In the genomic region with DNA sequence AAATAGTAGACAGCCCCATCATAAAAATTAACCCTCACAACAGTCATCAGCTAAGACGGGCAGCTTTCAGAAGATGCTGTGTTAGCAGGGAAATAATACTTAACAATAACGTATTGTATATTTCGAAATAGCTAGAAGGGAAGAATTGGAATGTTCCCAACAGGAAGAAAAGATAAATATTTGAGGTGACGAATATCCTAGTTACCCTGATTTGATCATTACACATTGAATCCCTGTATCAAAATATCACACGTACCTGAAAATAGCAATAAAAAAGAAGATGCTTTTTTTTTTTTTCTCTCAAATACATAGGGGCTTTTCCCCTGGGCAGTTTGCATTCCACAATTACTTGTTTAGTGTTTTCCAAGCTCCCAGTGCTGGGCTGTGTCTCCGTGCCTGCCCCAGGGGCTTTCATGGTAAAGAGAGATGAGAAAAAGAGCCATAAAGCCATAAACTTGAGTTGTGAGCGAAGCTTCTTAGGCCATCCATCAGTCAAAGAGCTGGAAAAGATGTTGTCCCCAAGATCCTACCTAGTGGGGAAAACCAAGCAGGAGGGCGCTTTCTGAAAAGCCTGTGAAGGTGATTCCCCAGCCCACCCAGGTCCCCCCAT, we compare ENCODE assay signal across 22 cellular contexts.
"Had no signal": no experiment of that assay in that cellular context is flagged by ENCODE, and none has a peak within 500 bp of the region (broad histone marks: within the 10 kb centered on the region; RNA-seq: fewer than 3 reads in every experiment).

No MANE protein-coding gene starts in this region.

- H3K27ac ChIP-seq: colonic mucosa, gastrocnemius medialis, tibial artery, uterus had no signal

- ATAC-seq: activated CD8-positive, alpha-beta T cell treated with anti-CD3 and anti-CD28 coated beads, Interleukin-2, amount 10 ng/mL, durations not matched to agents 7 days and 5 days; gastrocnemius medialis; natural killer cell; stimulated activated naive CD8-positive, alpha-beta T cell treated with anti-CD3 and anti-CD28 coated beads, Interleukin-15, Interleukin-2, amounts not matched to agents 100 U/mL and 50 U/mL, for 24 hours; T-cell had no signal

- H3K27me3 Mint-ChIP-seq: activated T-cell treated with anti-CD3 and anti-CD28 coated beads, Interleukin-2, amount 50 U/mL, for 24 hours; T-cell had no signal

- H3K9me3 Mint-ChIP-seq: activated naive CD8-positive, alpha-beta T cell treated with anti-CD3 and anti-CD28 coated beads, Interleukin-2, amount 10 ng/mL, durations not matched to agents 7 days and 5 days; activated T-cell treated with anti-CD3 and anti-CD28 coated beads, Interleukin-2, amount 50 U/mL, for 24 hours; activated T-helper 2 cell treated with anti-CD3 and anti-CD28 coated beads, Interferon-gamma antibody, Interleukin-2, Interleukin-4, amounts not matched to agents 10 μg/mL and 5 μg/mL and 100 μg/mL, durations not matched to agents 14 hours and 24 hours and 36 hours; immature natural killer cell; natural killer cell; T-cell had no signal

- H3K9me3 ChIP-seq: colonic mucosa, gastrocnemius medialis, tibial artery, uterus had no signal

- H3K27ac Mint-ChIP-seq: activated CD8-positive, alpha-beta T cell treated with anti-CD3 and anti-CD28 coated beads, Interleukin-2, amount 10 ng/mL, durations not matched to agents 7 days and 5 days; activated naive CD8-positive, alpha-beta T cell treated with anti-CD3 and anti-CD28 coated beads, Interleukin-2, amount 10 ng/mL, durations not matched to agents 7 days and 5 days; activated T-cell treated with anti-CD3 and anti-CD28 coated beads, Interleukin-2, amount 50 U/mL, for 24 hours; activated T-helper 2 cell treated with anti-CD3 and anti-CD28 coated beads, Interferon-gamma antibody, Interleukin-2, Interleukin-4, amounts not matched to agents 10 μg/mL and 5 μg/mL and 100 μg/mL, durations not matched to agents 14 hours and 24 hours and 36 hours; immature natural killer cell; natural killer cell; T-cell had no signal

- H3K4me1 ChIP-seq: colonic mucosa, gastrocnemius medialis, uterus had no signal

- H3K36me3 Mint-ChIP-seq: activated naive CD8-positive, alpha-beta T cell treated with anti-CD3 and anti-CD28 coated beads, Interleukin-2, amount 10 ng/mL, durations not matched to agents 7 days and 5 days; natural killer cell had no signal

- H3K4me3 Mint-ChIP-seq: activated CD8-positive, alpha-beta T cell treated with anti-CD3 and anti-CD28 coated beads, Interleukin-2, amount 10 ng/mL, durations not matched to agents 7 days and 5 days; activated naive CD8-positive, alpha-beta T cell treated with anti-CD3 and anti-CD28 coated beads, Interleukin-2, amount 10 ng/mL, durations not matched to agents 7 days and 5 days; activated T-cell treated with anti-CD3 and anti-CD28 coated beads, Interleukin-2, amount 50 U/mL, for 24 hours; immature natural killer cell; natural killer cell; T-cell had no signal

- H3K4me3 ChIP-seq: colonic mucosa, gastrocnemius medialis, tibial artery, uterus had no signal

- DNase-seq: activated CD4-positive, alpha-beta T cell treated with anti-CD3 and anti-CD28 coated beads for 48 hours; activated CD4-positive, CD25-positive, alpha-beta regulatory T cell; activated CD8-positive, alpha-beta T cell treated with anti-CD3 and anti-CD28 coated beads, Interleukin-2, amount 10 ng/mL, durations not matched to agents 7 days and 5 days; activated naive CD4-positive, alpha-beta T cell treated with Interleukin-2 at 50 U/mL for 16 hours; activated naive CD8-positive, alpha-beta T cell treated with anti-CD3 and anti-CD28 coated beads, Interleukin-2, amount 10 ng/mL, durations not matched to agents 7 days and 5 days; activated T-cell treated with anti-CD3 and anti-CD28 coated beads, Interleukin-2, amount 50 U/mL, for 24 hours; amygdala; central memory CD4-positive, alpha-beta T cell; colonic mucosa; erythroblast; gastrocnemius medialis; immature natural killer cell; natural killer cell; stimulated activated CD4-positive, alpha-beta T cell treated with anti-CD3 and anti-CD28 coated beads, Interleukin-12 subunit alpha, Interleukin-12 subunit beta, amount 100 ng/mL, for 4 hours; stimulated activated CD4-positive, alpha-beta T cell treated with anti-CD3 and anti-CD28 coated beads, Interleukin-1b, Interleukin-23, amount 100 ng/mL, for 48 hours; stimulated activated CD8-positive, alpha-beta memory T cell treated with anti-CD3 and anti-CD28 coated beads, Interleukin-4, amount 100 ng/mL, for 48 hours; stimulated activated naive CD8-positive, alpha-beta T cell treated with anti-CD3 and anti-CD28 coated beads, Interleukin-15, Interleukin-2, amounts not matched to agents 100 U/mL and 50 U/mL, for 24 hours; substantia nigra; T-cell; tibial artery; uterus had no signal

- H3K4me1 Mint-ChIP-seq: activated naive CD8-positive, alpha-beta T cell treated with anti-CD3 and anti-CD28 coated beads, Interleukin-2, amount 10 ng/mL, durations not matched to agents 7 days and 5 days; immature natural killer cell; natural killer cell had no signal

- H3K36me3 ChIP-seq: colonic mucosa, gastrocnemius medialis, tibial artery, uterus had no signal

- H3K27me3 ChIP-seq: colonic mucosa, gastrocnemius medialis, tibial artery, uterus had no signal
